Comparison of ENCODE assay signal across 1 cellular context in the genomic region with DNA sequence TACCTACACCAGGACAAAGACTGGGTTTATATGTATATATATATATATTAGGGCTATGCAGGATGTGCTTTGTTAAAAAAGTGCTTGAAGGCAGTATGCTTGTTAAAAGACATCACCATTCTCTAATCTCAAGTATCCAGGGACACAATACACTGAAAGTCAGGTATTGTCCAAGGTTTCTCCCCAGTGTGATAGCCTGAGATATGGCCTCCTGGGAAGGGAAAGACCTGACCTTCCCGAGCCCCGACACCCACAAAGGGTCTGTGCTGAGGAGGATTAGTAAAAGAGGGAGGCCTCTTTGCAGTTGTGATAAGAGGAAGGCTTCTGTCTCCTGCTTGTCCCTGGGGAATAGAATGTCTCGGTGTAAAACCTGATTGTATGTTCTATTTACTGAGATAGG.
TF ChIP-seq lines count a peak whose summit lies in the region.

No MANE protein-coding gene starts in this region.

TF ChIP-seq in K562, 482 proteins besides CTCF, POLR2A, EP300 and RAD21 (continued from another document and continues in another):
- TF ChIP-seq, protein P1, sequence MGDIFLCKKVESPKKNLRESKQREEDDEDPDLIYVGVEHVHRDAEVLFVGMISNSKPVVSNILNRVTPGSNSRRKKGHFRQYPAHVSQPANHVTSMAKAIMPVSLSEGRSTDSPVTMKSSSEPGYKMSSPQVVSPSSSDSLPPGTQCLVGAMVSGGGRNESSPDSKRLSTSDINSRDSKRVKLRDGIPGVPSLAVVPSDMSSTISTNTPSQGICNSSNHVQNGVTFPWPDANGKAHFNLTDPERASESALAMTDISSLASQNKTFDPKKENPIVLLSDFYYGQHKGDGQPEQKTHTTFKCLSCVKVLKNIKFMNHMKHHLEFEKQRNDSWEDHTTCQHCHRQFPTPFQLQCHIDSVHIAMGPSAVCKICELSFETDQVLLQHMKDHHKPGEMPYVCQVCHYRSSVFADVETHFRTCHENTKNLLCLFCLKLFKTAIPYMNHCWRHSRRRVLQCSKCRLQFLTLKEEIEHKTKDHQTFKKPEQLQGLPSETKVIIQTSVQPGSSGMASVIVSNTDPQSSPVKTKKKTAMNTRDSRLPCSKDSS (IDR thresholded peaks at IDR 0.05; ENCODE audit: low read depth, partially characterized antibody): no peak
- no peak for TF ChIP-seq PURB (CRISPR knock-in tag; IDR thresholded peaks at IDR 0.05; ENCODE audit: low read depth)
- no peak for TF ChIP-seq POU5F1 (IDR thresholded peaks at IDR 0.05; ENCODE audit: borderline replicate concordance, low read depth, low read length, partially characterized antibody)
- TF ChIP-seq PRMT5 (CRISPR knock-in tag; IDR thresholded peaks at IDR 0.05): no peak
- TF ChIP-seq STAT5B (CRISPR knock-in tag; IDR thresholded peaks at IDR 0.05): no peak
- peak; percentile 40; the same call in 1 of the 2 replicates for TF ChIP-seq MTA3 (IDR thresholded peaks at IDR 0.05; ENCODE audit: borderline replicate concordance)
- TF ChIP-seq PYGO2 (tag; IDR thresholded peaks at IDR 0.05): no peak
- no peak for TF ChIP-seq TBP (optimal IDR thresholded peaks at IDR 0.05; ENCODE audit: low read depth, low read length)
- TF ChIP-seq POLR3A (IDR thresholded peaks at IDR 0.05; ENCODE audit: borderline replicate concordance, extremely low read depth, insufficient read depth, insufficient read length): no peak
- no peak for TF ChIP-seq NFE2 (IDR thresholded peaks at IDR 0.05; ENCODE audit: low read depth)
- TF ChIP-seq, protein P2, sequence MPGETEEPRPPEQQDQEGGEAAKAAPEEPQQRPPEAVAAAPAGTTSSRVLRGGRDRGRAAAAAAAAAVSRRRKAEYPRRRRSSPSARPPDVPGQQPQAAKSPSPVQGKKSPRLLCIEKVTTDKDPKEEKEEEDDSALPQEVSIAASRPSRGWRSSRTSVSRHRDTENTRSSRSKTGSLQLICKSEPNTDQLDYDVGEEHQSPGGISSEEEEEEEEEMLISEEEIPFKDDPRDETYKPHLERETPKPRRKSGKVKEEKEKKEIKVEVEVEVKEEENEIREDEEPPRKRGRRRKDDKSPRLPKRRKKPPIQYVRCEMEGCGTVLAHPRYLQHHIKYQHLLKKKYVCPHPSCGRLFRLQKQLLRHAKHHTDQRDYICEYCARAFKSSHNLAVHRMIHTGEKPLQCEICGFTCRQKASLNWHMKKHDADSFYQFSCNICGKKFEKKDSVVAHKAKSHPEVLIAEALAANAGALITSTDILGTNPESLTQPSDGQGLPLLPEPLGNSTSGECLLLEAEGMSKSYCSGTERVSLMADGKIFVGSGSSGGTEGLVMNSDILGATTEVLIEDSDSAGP (CRISPR knock-in tag; IDR thresholded peaks at IDR 0.05): no peak
- TF ChIP-seq, protein P3, sequence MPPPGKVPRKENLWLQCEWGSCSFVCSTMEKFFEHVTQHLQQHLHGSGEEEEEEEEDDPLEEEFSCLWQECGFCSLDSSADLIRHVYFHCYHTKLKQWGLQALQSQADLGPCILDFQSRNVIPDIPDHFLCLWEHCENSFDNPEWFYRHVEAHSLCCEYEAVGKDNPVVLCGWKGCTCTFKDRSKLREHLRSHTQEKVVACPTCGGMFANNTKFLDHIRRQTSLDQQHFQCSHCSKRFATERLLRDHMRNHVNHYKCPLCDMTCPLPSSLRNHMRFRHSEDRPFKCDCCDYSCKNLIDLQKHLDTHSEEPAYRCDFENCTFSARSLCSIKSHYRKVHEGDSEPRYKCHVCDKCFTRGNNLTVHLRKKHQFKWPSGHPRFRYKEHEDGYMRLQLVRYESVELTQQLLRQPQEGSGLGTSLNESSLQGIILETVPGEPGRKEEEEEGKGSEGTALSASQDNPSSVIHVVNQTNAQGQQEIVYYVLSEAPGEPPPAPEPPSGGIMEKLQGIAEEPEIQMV (tag; conservative IDR thresholded peaks at IDR 0.05; ENCODE audit: low read depth): no peak
- TF ChIP-seq SIRT6 (IDR thresholded peaks at IDR 0.05; ENCODE audit: low read depth, low read length): no peak
- peak; percentile 71 for TF ChIP-seq TEAD4 (IDR thresholded peaks at IDR 0.05; ENCODE audit: low read length)
- TF ChIP-seq TEAD4 (CRISPR knock-in tag; IDR thresholded peaks at IDR 0.05; ENCODE audit: borderline replicate concordance): no peak
- peak; percentile 32 to 38; a peak in 1 of 4 replicates for TF ChIP-seq TRIM24 (IDR thresholded peaks at IDR 0.05)
- TF ChIP-seq CBFA2T2 (conservative IDR thresholded peaks at IDR 0.05): peak; percentile 89
- TF ChIP-seq C11orf30 (IDR thresholded peaks at IDR 0.05; ENCODE audit: low read depth): no peak
- TF ChIP-seq SRSF1 (IDR thresholded peaks at IDR 0.05; ENCODE audit: low read depth, low read length): no peak
- no peak for TF ChIP-seq HNRNPLL (IDR thresholded peaks at IDR 0.05; ENCODE audit: low read depth, low read length, poor library complexity, severe bottlenecking)
- TF ChIP-seq, protein P4, sequence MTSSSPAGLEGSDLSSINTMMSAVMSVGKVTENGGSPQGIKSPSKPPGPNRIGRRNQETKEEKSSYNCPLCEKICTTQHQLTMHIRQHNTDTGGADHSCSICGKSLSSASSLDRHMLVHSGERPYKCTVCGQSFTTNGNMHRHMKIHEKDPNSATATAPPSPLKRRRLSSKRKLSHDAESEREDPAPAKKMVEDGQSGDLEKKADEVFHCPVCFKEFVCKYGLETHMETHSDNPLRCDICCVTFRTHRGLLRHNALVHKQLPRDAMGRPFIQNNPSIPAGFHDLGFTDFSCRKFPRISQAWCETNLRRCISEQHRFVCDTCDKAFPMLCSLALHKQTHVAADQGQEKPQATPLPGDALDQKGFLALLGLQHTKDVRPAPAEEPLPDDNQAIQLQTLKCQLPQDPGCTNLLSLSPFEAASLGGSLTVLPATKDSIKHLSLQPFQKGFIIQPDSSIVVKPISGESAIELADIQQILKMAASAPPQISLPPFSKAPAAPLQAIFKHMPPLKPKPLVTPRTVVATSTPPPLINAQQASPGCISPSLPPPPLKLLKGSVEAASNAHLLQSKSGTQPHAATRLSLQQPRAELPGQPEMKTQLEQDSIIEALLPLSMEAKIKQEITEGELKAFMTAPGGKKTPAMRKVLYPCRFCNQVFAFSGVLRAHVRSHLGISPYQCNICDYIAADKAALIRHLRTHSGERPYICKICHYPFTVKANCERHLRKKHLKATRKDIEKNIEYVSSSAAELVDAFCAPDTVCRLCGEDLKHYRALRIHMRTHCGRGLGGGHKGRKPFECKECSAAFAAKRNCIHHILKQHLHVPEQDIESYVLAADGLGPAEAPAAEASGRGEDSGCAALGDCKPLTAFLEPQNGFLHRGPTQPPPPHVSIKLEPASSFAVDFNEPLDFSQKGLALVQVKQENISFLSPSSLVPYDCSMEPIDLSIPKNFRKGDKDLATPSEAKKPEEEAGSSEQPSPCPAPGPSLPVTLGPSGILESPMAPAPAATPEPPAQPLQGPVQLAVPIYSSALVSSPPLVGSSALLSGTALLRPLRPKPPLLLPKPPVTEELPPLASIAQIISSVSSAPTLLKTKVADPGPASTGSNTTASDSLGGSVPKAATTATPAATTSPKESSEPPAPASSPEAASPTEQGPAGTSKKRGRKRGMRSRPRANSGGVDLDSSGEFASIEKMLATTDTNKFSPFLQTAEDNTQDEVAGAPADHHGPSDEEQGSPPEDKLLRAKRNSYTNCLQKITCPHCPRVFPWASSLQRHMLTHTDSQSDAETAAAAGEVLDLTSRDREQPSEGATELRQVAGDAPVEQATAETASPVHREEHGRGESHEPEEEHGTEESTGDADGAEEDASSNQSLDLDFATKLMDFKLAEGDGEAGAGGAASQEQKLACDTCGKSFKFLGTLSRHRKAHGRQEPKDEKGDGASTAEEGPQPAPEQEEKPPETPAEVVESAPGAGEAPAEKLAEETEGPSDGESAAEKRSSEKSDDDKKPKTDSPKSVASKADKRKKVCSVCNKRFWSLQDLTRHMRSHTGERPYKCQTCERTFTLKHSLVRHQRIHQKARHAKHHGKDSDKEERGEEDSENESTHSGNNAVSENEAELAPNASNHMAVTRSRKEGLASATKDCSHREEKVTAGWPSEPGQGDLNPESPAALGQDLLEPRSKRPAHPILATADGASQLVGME (CRISPR knock-in tag; IDR thresholded peaks at IDR 0.05): no peak
- TF ChIP-seq, protein P5, sequence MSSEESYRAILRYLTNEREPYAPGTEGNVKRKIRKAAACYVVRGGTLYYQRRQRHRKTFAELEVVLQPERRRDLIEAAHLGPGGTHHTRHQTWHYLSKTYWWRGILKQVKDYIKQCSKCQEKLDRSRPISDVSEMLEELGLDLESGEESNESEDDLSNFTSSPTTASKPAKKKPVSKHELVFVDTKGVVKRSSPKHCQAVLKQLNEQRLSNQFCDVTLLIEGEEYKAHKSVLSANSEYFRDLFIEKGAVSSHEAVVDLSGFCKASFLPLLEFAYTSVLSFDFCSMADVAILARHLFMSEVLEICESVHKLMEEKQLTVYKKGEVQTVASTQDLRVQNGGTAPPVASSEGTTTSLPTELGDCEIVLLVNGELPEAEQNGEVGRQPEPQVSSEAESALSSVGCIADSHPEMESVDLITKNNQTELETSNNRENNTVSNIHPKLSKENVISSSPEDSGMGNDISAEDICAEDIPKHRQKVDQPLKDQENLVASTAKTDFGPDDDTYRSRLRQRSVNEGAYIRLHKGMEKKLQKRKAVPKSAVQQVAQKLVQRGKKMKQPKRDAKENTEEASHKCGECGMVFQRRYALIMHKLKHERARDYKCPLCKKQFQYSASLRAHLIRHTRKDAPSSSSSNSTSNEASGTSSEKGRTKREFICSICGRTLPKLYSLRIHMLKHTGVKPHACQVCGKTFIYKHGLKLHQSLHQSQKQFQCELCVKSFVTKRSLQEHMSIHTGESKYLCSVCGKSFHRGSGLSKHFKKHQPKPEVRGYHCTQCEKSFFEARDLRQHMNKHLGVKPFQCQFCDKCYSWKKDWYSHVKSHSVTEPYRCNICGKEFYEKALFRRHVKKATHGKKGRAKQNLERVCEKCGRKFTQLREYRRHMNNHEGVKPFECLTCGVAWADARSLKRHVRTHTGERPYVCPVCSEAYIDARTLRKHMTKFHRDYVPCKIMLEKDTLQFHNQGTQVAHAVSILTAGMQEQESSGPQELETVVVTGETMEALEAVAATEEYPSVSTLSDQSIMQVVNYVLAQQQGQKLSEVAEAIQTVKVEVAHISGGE (CRISPR knock-in tag; IDR thresholded peaks at IDR 0.05): 0 out of 6 replicates have a peak, but pooled peaks of 1 of the 3 experiments have one; percentile 42
- TF ChIP-seq PML (IDR thresholded peaks at IDR 0.05; ENCODE audit: low read length): 0 out of 2 replicates have a peak, but pooled peaks have one; percentile 23
- TF ChIP-seq NONO (IDR thresholded peaks at IDR 0.05; ENCODE audit: low read depth in 2 of 2, low read length in 1 of 2): no peak
- no peak for TF ChIP-seq HNRNPUL1 (IDR thresholded peaks at IDR 0.05; ENCODE audit: low read length)
- no peak for TF ChIP-seq YY1 (IDR thresholded peaks at IDR 0.05; ENCODE audit: borderline replicate concordance in 1 of 3, control insufficient read depth in 1 of 3, extremely low read depth in 1 of 3, insufficient read depth in 3 of 3, insufficient read length in 1 of 3, insufficient replicate concordance in 2 of 3, low read depth in 1 of 3, low read length in 2 of 3)
- TF ChIP-seq, protein P6, sequence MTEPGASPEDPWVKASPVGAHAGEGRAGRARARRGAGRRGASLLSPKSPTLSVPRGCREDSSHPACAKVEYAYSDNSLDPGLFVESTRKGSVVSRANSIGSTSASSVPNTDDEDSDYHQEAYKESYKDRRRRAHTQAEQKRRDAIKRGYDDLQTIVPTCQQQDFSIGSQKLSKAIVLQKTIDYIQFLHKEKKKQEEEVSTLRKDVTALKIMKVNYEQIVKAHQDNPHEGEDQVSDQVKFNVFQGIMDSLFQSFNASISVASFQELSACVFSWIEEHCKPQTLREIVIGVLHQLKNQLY (CRISPR knock-in tag; conservative IDR thresholded peaks at IDR 0.05): no peak
- no peak for TF ChIP-seq TSC22D4 (tag; IDR thresholded peaks at IDR 0.05)
- TF ChIP-seq CBX1 (IDR thresholded peaks at IDR 0.05; ENCODE audit: low read depth): no peak
- TF ChIP-seq FIP1L1 (IDR thresholded peaks at IDR 0.05; ENCODE audit: low read depth, low read length, poor library complexity, severe bottlenecking): no peak
- no peak for TF ChIP-seq ZC3H4 (CRISPR knock-in tag; IDR thresholded peaks at IDR 0.05; ENCODE audit: borderline replicate concordance)
- TF ChIP-seq, protein P7, sequence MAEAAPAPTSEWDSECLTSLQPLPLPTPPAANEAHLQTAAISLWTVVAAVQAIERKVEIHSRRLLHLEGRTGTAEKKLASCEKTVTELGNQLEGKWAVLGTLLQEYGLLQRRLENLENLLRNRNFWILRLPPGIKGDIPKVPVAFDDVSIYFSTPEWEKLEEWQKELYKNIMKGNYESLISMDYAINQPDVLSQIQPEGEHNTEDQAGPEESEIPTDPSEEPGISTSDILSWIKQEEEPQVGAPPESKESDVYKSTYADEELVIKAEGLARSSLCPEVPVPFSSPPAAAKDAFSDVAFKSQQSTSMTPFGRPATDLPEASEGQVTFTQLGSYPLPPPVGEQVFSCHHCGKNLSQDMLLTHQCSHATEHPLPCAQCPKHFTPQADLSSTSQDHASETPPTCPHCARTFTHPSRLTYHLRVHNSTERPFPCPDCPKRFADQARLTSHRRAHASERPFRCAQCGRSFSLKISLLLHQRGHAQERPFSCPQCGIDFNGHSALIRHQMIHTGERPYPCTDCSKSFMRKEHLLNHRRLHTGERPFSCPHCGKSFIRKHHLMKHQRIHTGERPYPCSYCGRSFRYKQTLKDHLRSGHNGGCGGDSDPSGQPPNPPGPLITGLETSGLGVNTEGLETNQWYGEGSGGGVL (CRISPR knock-in tag; IDR thresholded peaks at IDR 0.05): no peak
- no peak; a peak in 1 of 4 replicates for TF ChIP-seq TBL1XR1 (IDR thresholded peaks at IDR 0.05; ENCODE audit: low read length in 2 of 2)
- no peak for TF ChIP-seq ZNF12 (CRISPR knock-in tag; IDR thresholded peaks at IDR 0.05)
- TF ChIP-seq U2AF1 (optimal IDR thresholded peaks at IDR 0.05; ENCODE audit: low read depth, low read length): no peak
- TF ChIP-seq, protein P8, sequence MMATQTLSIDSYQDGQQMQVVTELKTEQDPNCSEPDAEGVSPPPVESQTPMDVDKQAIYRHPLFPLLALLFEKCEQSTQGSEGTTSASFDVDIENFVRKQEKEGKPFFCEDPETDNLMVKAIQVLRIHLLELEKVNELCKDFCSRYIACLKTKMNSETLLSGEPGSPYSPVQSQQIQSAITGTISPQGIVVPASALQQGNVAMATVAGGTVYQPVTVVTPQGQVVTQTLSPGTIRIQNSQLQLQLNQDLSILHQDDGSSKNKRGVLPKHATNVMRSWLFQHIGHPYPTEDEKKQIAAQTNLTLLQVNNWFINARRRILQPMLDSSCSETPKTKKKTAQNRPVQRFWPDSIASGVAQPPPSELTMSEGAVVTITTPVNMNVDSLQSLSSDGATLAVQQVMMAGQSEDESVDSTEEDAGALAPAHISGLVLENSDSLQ (IDR thresholded peaks at IDR 0.05): no peak
- TF ChIP-seq BACH1 (tag; IDR thresholded peaks at IDR 0.05): no peak
- TF ChIP-seq MTA2 (IDR thresholded peaks at IDR 0.05; ENCODE audit: low read depth): peak; percentile 68
- TF ChIP-seq YBX1 (IDR thresholded peaks at IDR 0.05): no peak
- no peak for TF ChIP-seq COPS2 (conservative IDR thresholded peaks at IDR 0.05)
- TF ChIP-seq, protein P9, sequence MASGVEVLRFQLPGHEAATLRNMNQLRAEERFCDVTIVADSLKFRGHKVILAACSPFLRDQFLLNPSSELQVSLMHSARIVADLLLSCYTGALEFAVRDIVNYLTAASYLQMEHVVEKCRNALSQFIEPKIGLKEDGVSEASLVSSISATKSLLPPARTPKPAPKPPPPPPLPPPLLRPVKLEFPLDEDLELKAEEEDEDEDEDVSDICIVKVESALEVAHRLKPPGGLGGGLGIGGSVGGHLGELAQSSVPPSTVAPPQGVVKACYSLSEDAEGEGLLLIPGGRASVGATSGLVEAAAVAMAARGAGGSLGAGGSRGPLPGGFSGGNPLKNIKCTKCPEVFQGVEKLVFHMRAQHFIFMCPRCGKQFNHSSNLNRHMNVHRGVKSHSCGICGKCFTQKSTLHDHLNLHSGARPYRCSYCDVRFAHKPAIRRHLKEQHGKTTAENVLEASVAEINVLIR (CRISPR knock-in tag; IDR thresholded peaks at IDR 0.05): no peak
- no peak for TF ChIP-seq SPI1 (IDR thresholded peaks at IDR 0.05; ENCODE audit: borderline replicate concordance, low read depth, low read length)
